Comparison of ENCODE assay signal across 13 cellular contexts in the genomic region with DNA sequence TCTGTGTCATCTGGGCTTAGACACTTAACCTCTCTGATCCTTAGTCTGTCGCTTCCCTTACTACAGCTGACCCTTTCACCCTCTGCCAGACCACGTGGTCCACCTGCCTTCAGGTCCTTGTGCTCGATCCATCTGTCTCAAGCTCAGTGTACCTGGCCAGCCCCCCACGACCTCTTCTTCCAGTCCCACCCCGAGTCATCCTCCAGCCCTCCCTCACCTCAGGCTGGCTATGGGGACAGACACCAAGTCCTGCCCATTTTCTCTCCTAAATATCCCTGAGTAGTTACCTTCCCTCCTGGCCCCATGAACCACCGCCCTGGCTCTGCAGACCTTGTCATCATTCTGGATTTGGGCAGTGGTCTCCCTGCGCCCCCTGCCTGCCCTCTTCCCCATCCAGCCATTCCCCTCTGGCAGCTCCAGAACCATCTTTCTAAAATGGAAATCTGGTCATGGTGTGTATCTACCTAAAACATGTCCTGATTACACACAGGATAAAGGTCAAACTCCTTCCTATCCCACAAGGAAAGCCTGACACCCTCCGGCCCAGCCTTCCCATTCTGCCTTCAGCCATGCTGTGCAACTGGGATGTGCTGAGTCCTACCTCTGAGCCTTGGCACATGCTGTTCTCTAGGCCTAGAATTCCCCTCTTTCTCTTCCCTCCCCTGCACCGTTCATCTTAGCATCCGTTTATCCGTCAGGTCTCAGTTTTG.
"Had no signal": no experiment of that assay in that cellular context is flagged by ENCODE, and none has a peak within 500 bp of the region (broad histone marks: within the 10 kb centered on the region; RNA-seq: fewer than 3 reads in every experiment).

No MANE protein-coding gene starts in this region.

- H3K4me3 ChIP-seq: coronary artery, lower lobe of right lung, tibial nerve, vagina had no signal

- DNase-seq: activated B cell treated with CpG ODN at 0.5 μM for 24 hours; activated CD4-positive, alpha-beta T cell treated with anti-CD3 and anti-CD28 coated beads, Interleukin-2, amount 10 ng/mL, durations not matched to agents 7 days and 5 days; effector CD8-positive, alpha-beta T cell; foreskin melanocyte; immature natural killer cell; lower lobe of right lung; stimulated activated CD4-positive, alpha-beta T cell treated with anti-CD3 and anti-CD28 coated beads, Interleukin-2, amount 100 ng/mL, for 48 hours had no signal

- H3K36me3 ChIP-seq: lower lobe of right lung, neutrophil, tibial nerve, vagina had no signal

- H3K27me3 ChIP-seq: neutrophil, tibial nerve, vagina had no signal

- H3K9me3 ChIP-seq: lower lobe of right lung, neutrophil, tibial nerve, vagina had no signal

- ATAC-seq: lower lobe of right lung; stimulated activated memory B cell treated with anti-CD40 and anti-IgM and Interleukin-4, amounts not matched to agents 10 μg/mL and 1 μg/mL and 100 μg/mL, for 72 hours had no signal

- H3K27ac ChIP-seq: coronary artery, epithelial cell of prostate, lower lobe of right lung, neutrophil, tibial nerve, vagina had no signal
